In the genomic region with DNA sequence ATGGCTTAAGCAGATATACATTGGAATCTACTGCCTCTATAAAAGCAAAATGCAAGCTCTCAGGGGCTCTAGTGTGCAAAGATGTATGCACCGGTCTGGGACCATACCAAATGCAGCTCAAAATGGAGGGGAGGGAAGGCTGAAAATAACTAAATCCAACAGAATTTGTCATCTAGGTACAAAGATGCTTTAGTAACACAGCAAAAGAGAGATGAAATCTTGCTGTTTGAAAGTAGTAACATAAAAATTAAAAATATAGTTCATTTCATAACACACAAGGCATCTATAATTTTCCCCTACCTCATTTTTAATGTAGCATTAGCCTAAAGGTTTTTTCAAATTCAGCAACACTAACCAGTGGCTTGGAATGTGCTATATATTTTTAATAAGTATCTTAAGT, we compare ENCODE assay signal across 29 cellular contexts.
"Had no signal": no experiment of that assay in that cellular context is flagged by ENCODE, and none has a peak within 500 bp of the region (broad histone marks: within the 10 kb centered on the region; RNA-seq: fewer than 3 reads in every experiment).

No MANE protein-coding gene starts in this region.

- H3K9me3 ChIP-seq: adrenal gland, body of pancreas, heart right ventricle, left lung, lower lobe of right lung, ovary, prostate gland, tibial nerve had no signal

- H3K36me3 Mint-ChIP-seq: activated CD4-positive, alpha-beta memory T cell treated with anti-CD3 and anti-CD28 coated beads for 36 hours; natural killer cell had no signal

- H3K27ac ChIP-seq: adrenal gland, body of pancreas, coronary artery, heart right ventricle, left lung, lower lobe of right lung, ovary, prostate gland, tibial nerve, VCaP had no signal

- ATAC-seq: body of pancreas; effector memory CD8-positive, alpha-beta T cell; heart right ventricle; left lung; lower lobe of right lung; natural killer cell had no signal

- H3K36me3 ChIP-seq: adrenal gland, cardiac muscle cell, heart right ventricle, left lung, lower lobe of right lung, ovary, prostate gland, tibial nerve had no signal

- FAIRE-seq: endothelial cell of umbilical vein had no signal

- H3K27ac Mint-ChIP-seq: activated CD4-positive, alpha-beta memory T cell treated with anti-CD3 and anti-CD28 coated beads for 36 hours; activated CD4-positive, alpha-beta T cell treated with anti-CD3 and anti-CD28 coated beads, Interleukin-2, amount 10 ng/mL, durations not matched to agents 24 days and 14 days; activated naive CD4-positive, alpha-beta T cell treated with anti-CD3 and anti-CD28 coated beads for 36 hours; activated naive CD8-positive, alpha-beta T cell treated with anti-CD3 and anti-CD28 coated beads for 36 hours; activated T-helper 1 cell treated with anti-CD3 and anti-CD28 coated beads, Interleukin-12 subunit alpha, Interleukin-12 subunit beta, Interleukin-2, Interleukin-4 antibody, amounts not matched to agents 30 ng/mL and 10 ng/mL and 1 ng/mL, durations not matched to agents 14 hours and 24 hours and 36 hours; effector memory CD8-positive, alpha-beta T cell had no signal

- H3K4me1 ChIP-seq: adrenal gland, body of pancreas, left lung, lower lobe of right lung, prostate gland, tibial nerve had no signal

- H3K27me3 ChIP-seq: adrenal gland, body of pancreas, cardiac muscle cell, heart right ventricle, left lung, ovary, tibial nerve had no signal

- H3K4me3 ChIP-seq: adrenal gland, body of pancreas, cardiac muscle cell, coronary artery, heart right ventricle, left lung, lower lobe of right lung, ovary, prostate gland, tibial nerve had no signal

- H3K9me3 Mint-ChIP-seq: activated CD4-positive, alpha-beta memory T cell treated with anti-CD3 and anti-CD28 coated beads for 36 hours; activated CD4-positive, alpha-beta T cell treated with anti-CD3 and anti-CD28 coated beads, Interleukin-2, amount 10 ng/mL, durations not matched to agents 24 days and 14 days; activated naive CD4-positive, alpha-beta T cell treated with anti-CD3 and anti-CD28 coated beads for 36 hours; activated naive CD8-positive, alpha-beta T cell treated with anti-CD3 and anti-CD28 coated beads for 36 hours; activated T-helper 1 cell treated with anti-CD3 and anti-CD28 coated beads, Interleukin-12 subunit alpha, Interleukin-12 subunit beta, Interleukin-2, Interleukin-4 antibody, amounts not matched to agents 30 ng/mL and 10 ng/mL and 1 ng/mL, durations not matched to agents 14 hours and 24 hours and 36 hours; effector memory CD8-positive, alpha-beta T cell; natural killer cell had no signal

- H3K27me3 Mint-ChIP-seq: activated CD4-positive, alpha-beta memory T cell treated with anti-CD3 and anti-CD28 coated beads for 36 hours; activated CD4-positive, alpha-beta T cell treated with anti-CD3 and anti-CD28 coated beads, Interleukin-2, amount 10 ng/mL, durations not matched to agents 24 days and 14 days; activated naive CD8-positive, alpha-beta T cell treated with anti-CD3 and anti-CD28 coated beads for 36 hours; effector memory CD8-positive, alpha-beta T cell had no signal

- H3K4me3 Mint-ChIP-seq: activated CD4-positive, alpha-beta memory T cell treated with anti-CD3 and anti-CD28 coated beads for 36 hours; activated CD4-positive, alpha-beta T cell treated with anti-CD3 and anti-CD28 coated beads, Interleukin-2, amount 10 ng/mL, durations not matched to agents 24 days and 14 days; activated naive CD4-positive, alpha-beta T cell treated with anti-CD3 and anti-CD28 coated beads for 36 hours; activated naive CD8-positive, alpha-beta T cell treated with anti-CD3 and anti-CD28 coated beads for 36 hours; activated T-helper 1 cell treated with anti-CD3 and anti-CD28 coated beads, Interleukin-12 subunit alpha, Interleukin-12 subunit beta, Interleukin-2, Interleukin-4 antibody, amounts not matched to agents 30 ng/mL and 10 ng/mL and 1 ng/mL, durations not matched to agents 14 hours and 24 hours and 36 hours; effector memory CD8-positive, alpha-beta T cell; natural killer cell had no signal

- DNase-seq: activated CD4-positive, alpha-beta T cell treated with anti-CD3 and anti-CD28 coated beads, Interleukin-2, amount 10 ng/mL, durations not matched to agents 24 days and 14 days; activated CD8-positive, alpha-beta memory T cell treated with anti-CD3 and anti-CD28 coated beads, Interleukin-2, amount 50 U/mL, for 4 hours; activated effector memory CD4-positive, alpha-beta T cell treated with anti-CD3 and anti-CD28 coated beads, Interleukin-2, amount 50 U/mL, for 16 hours; activated naive CD4-positive, alpha-beta T cell treated with anti-CD3 and anti-CD28 coated beads for 36 hours; activated naive CD8-positive, alpha-beta T cell treated with anti-CD3 and anti-CD28 coated beads for 36 hours; activated T-cell treated with anti-CD3 and anti-CD28 coated beads, Interleukin-2, amount 50 U/mL, for 1 hour; adrenal gland; aorta; body of pancreas; cerebellar nuclear complex; effector memory CD8-positive, alpha-beta T cell; heart right ventricle; kidney glomerular epithelial cell; left lung; lower lobe of right lung; mesenchymal stem cell; natural killer cell; ovary; stimulated activated CD4-positive, alpha-beta T cell treated with anti-CD3 and anti-CD28 coated beads, Interleukin-15, amount 100 ng/mL, for 24 hours; stimulated activated CD4-positive, alpha-beta T cell treated with anti-CD3 and anti-CD28 coated beads, Interleukin-2, amount 100 ng/mL, for 24 hours; stimulated activated naive CD4-positive, alpha-beta T cell had no signal
